In the genomic region with DNA sequence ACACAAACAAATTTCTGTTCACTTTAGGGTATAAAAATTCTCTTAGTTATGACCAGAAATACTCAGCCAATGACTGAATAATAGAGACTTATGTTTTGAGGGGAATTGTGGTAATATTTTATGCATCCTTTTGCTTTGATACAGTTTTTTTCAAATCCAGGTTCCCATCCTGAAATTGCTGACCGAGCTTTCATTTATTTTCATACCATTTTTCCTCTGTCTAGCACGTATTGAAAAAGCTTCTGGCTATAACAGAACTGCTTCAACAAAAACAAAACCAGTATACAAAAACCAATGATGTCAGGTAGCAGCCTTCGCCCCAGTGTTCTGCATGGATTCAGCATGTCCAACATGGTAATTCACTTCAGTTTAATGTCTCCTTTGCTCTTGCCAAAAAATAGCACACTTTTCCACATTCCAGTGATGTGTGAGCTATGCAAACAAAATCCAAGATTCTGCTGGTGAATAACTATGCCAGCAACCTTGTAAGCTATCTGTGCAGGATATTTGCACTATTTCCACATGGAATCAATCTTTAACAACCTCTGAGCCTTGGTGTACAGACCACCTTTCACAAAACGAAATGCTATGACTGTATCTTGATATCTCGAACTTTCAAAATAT, we compare ENCODE assay signal across 3 cellular contexts.
TF ChIP-seq lines count a peak whose summit lies in the region.

No MANE protein-coding gene starts in this region.

TF ChIP-seq in GM12891, 5 proteins besides CTCF, POLR2A, EP300 and RAD21:
- TF ChIP-seq POLR2AphosphoS5 (IDR thresholded peaks at IDR 0.05; ENCODE audit: low read depth, low read length) (no peak), POU2F2 (IDR thresholded peaks at IDR 0.05; ENCODE audit: low read depth, low read length) (no peak), TAF1 (IDR thresholded peaks at IDR 0.05; ENCODE audit: low read depth, low read length) (no peak), PAX5 (IDR thresholded peaks at IDR 0.05; ENCODE audit: insufficient read depth, low read length, severe bottlenecking) (no peak), SPI1 (IDR thresholded peaks at IDR 0.05; ENCODE audit: low read depth, low read length) (no peak)

TF ChIP-seq in GM12878, 131 proteins besides CTCF, POLR2A, EP300 and RAD21:
- TF ChIP-seq, protein P1, sequence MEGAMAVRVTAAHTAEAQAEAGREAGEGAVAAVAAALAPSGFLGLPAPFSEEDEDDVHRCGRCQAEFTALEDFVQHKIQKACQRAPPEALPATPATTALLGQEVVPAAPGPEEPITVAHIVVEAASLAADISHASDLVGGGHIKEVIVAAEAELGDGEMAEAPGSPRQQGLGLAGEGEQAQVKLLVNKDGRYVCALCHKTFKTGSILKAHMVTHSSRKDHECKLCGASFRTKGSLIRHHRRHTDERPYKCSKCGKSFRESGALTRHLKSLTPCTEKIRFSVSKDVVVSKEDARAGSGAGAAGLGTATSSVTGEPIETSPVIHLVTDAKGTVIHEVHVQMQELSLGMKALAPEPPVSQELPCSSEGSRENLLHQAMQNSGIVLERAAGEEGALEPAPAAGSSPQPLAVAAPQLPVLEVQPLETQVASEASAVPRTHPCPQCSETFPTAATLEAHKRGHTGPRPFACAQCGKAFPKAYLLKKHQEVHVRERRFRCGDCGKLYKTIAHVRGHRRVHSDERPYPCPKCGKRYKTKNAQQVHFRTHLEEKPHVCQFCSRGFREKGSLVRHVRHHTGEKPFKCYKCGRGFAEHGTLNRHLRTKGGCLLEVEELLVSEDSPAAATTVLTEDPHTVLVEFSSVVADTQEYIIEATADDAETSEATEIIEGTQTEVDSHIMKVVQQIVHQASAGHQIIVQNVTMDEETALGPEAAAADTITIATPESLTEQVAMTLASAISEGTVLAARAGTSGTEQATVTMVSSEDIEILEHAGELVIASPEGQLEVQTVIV (IDR thresholded peaks at IDR 0.05; ENCODE audit: borderline replicate concordance, partially characterized antibody), result no peak
- TF ChIP-seq SIN3A (IDR thresholded peaks at IDR 0.05; ENCODE audit: low read depth, low read length) (no peak), SMAD5 (IDR thresholded peaks at IDR 0.05; ENCODE audit: low read depth) (no peak), GATAD2B (conservative IDR thresholded peaks at IDR 0.05; ENCODE audit: low read depth) (no peak), RBBP5 (conservative IDR thresholded peaks at IDR 0.05) (no peak), BMI1 (IDR thresholded peaks at IDR 0.05; ENCODE audit: borderline replicate concordance) (no peak)
- TF ChIP-seq, protein P2, sequence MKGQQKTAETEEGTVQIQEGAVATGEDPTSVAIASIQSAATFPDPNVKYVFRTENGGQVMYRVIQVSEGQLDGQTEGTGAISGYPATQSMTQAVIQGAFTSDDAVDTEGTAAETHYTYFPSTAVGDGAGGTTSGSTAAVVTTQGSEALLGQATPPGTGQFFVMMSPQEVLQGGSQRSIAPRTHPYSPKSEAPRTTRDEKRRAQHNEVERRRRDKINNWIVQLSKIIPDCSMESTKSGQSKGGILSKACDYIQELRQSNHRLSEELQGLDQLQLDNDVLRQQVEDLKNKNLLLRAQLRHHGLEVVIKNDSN (IDR thresholded peaks at IDR 0.05; ENCODE audit: borderline replicate concordance, extremely low read length, insufficient read depth, low read depth, low read length), result no peak
- TF ChIP-seq, protein P3, sequence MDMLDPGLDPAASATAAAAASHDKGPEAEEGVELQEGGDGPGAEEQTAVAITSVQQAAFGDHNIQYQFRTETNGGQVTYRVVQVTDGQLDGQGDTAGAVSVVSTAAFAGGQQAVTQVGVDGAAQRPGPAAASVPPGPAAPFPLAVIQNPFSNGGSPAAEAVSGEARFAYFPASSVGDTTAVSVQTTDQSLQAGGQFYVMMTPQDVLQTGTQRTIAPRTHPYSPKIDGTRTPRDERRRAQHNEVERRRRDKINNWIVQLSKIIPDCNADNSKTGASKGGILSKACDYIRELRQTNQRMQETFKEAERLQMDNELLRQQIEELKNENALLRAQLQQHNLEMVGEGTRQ (IDR thresholded peaks at IDR 0.05; ENCODE audit: borderline replicate concordance, low read depth, low read length), result no peak
- TF ChIP-seq, protein P4, sequence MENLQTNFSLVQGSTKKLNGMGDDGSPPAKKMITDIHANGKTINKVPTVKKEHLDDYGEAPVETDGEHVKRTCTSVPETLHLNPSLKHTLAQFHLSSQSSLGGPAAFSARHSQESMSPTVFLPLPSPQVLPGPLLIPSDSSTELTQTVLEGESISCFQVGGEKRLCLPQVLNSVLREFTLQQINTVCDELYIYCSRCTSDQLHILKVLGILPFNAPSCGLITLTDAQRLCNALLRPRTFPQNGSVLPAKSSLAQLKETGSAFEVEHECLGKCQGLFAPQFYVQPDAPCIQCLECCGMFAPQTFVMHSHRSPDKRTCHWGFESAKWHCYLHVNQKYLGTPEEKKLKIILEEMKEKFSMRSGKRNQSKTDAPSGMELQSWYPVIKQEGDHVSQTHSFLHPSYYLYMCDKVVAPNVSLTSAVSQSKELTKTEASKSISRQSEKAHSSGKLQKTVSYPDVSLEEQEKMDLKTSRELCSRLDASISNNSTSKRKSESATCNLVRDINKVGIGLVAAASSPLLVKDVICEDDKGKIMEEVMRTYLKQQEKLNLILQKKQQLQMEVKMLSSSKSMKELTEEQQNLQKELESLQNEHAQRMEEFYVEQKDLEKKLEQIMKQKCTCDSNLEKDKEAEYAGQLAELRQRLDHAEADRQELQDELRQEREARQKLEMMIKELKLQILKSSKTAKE (IDR thresholded peaks at IDR 0.05; ENCODE audit: low read depth, poor library complexity, severe bottlenecking), result no peak
- TF ChIP-seq, protein P5, sequence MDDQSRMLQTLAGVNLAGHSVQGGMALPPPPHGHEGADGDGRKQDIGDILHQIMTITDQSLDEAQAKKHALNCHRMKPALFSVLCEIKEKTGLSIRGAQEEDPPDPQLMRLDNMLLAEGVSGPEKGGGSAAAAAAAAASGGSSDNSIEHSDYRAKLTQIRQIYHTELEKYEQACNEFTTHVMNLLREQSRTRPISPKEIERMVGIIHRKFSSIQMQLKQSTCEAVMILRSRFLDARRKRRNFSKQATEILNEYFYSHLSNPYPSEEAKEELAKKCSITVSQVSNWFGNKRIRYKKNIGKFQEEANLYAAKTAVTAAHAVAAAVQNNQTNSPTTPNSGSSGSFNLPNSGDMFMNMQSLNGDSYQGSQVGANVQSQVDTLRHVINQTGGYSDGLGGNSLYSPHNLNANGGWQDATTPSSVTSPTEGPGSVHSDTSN (IDR thresholded peaks at IDR 0.05; ENCODE audit: insufficient replicate concordance, low read depth, low read length), result no peak

TF ChIP-seq in HepG2, 621 proteins besides CTCF, POLR2A, EP300 and RAD21:
- TF ChIP-seq, protein P6, sequence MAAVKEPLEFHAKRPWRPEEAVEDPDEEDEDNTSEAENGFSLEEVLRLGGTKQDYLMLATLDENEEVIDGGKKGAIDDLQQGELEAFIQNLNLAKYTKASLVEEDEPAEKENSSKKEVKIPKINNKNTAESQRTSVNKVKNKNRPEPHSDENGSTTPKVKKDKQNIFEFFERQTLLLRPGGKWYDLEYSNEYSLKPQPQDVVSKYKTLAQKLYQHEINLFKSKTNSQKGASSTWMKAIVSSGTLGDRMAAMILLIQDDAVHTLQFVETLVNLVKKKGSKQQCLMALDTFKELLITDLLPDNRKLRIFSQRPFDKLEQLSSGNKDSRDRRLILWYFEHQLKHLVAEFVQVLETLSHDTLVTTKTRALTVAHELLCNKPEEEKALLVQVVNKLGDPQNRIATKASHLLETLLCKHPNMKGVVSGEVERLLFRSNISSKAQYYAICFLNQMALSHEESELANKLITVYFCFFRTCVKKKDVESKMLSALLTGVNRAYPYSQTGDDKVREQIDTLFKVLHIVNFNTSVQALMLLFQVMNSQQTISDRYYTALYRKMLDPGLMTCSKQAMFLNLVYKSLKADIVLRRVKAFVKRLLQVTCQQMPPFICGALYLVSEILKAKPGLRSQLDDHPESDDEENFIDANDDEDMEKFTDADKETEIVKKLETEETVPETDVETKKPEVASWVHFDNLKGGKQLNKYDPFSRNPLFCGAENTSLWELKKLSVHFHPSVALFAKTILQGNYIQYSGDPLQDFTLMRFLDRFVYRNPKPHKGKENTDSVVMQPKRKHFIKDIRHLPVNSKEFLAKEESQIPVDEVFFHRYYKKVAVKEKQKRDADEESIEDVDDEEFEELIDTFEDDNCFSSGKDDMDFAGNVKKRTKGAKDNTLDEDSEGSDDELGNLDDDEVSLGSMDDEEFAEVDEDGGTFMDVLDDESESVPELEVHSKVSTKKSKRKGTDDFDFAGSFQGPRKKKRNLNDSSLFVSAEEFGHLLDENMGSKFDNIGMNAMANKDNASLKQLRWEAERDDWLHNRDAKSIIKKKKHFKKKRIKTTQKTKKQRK (IDR thresholded peaks at IDR 0.05; ENCODE audit: low read length), result no peak
- TF ChIP-seq MXD4 (CRISPR knock-in tag; IDR thresholded peaks at IDR 0.05) (no peak), MAFK (conservative IDR thresholded peaks at IDR 0.05 in 1 of 2, IDR thresholded peaks at IDR 0.05 in 1 of 2; ENCODE audit: low read length in 2 of 2) (peak in 1 of 2 experiments; percentile 39; a peak in 1 of 4 replicates), MEF2D (CRISPR knock-in tag; IDR thresholded peaks at IDR 0.05) (no peak), NR2F6 (IDR thresholded peaks at IDR 0.05) (no peak), NR2F6 (CRISPR knock-in tag; IDR thresholded peaks at IDR 0.05) (no peak)
- TF ChIP-seq, protein P7, sequence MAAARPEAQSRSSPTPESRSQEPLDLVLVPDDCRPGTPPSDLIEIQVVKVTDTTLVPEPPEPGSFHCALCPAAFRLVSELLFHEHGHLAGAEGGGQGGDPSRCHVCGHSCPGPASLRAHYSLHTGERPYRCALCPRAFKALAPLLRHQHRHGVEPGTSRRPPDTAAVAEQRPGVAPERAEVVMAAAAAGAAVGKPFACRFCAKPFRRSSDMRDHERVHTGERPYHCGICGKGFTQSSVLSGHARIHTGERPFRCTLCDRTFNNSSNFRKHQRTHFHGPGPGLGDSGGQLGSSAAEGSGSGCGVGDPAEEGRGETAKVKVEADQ (CRISPR knock-in tag; IDR thresholded peaks at IDR 0.05; ENCODE audit: borderline replicate concordance), result no peak
